In genomic region chr19:5707576-5708575, GRCh38 we compare ENCODE assay signal across 19 cellular contexts. TPM values are rescaled to one million over a fixed set of nuclear protein-coding genes. Genes with fewer than 3 reads are reported as not detected.
DNase-seq lines count a peak whose midpoint lies in the region; ATAC-seq, FAIRE-seq and TF ChIP-seq lines count a peak whose summit lies in the region.
"Had no signal": no experiment of that assay in that cellular context is flagged by ENCODE, and none has a peak within 500 bp of the region (broad histone marks: within the 10 kb centered on the region; RNA-seq: fewer than 3 reads in every experiment).

No MANE protein-coding gene starts in this region.

- no peaks in the 10 kb centered on the region for H3K9me3 Mint-ChIP-seq in activated T-helper 17 cell treated with anti-CD3 and anti-CD28 coated beads, Interleukin-2, amount 50 U/mL, for 72 hours
- H3K9me3 Mint-ChIP-seq: CD4-positive, CD25-positive, alpha-beta regulatory T cell had no signal

- H3K27me3 ChIP-seq in HepG2 (ENCODE audit: control insufficient read depth in 1 of 2, insufficient read depth in 2 of 2, low read length in 2 of 2) = no peaks in the 10 kb centered on the region

- CTCF ChIA-PET in HepG2 (lab: Yijun Ruan, JAX; ENCODE audit: low intra/inter-chr PET ratio, low total read pairs) = no interaction called here

- H3K4me1 ChIP-seq in HepG2 (ENCODE audit: insufficient read depth, low read length) = no peaks in the 10 kb centered on the region

- H2AFZ ChIP-seq in HepG2 (ENCODE audit: low read length) = no peak overlapping the region

- POLR2A ChIA-PET in HepG2 (lab: Yijun Ruan, JAX) = interaction anchor here (1.0 to 1.7 kb wide), 4 partner anchors 11 to 18 kb away, joined by 3 to 6 read pairs (median 4); partner anchors contain the start of genes CATSPERD, LONP1 and RPL36

- H3K9me3 ChIP-seq in HepG2 (ENCODE audit: low read length) = no peaks in the 10 kb centered on the region

- TF ChIP-seq RAD21 in HepG2 (CRISPR knock-in tag; IDR thresholded peaks at IDR 0.05) = no peak

- peaks cover 2% of the 10 kb centered on the region for H3K79me2 ChIP-seq in HepG2 (ENCODE audit: insufficient read depth, low read length)

- no peak overlapping the region for H3K4me2 ChIP-seq in HepG2 (ENCODE audit: low read depth, low read length)

- intact Hi-C loops in HepG2 (cut with micrococcal nuclease; ENCODE audit: unreplicated experiment) = no loop called here

- H3K4me1 Mint-ChIP-seq in activated T-helper 17 cell treated with anti-CD3 and anti-CD28 coated beads, Interleukin-2, amount 50 U/mL, for 72 hours = peaks cover 5% of the 10 kb centered on the region
- H3K4me1 Mint-ChIP-seq: H9 had no signal

- no peak overlapping the region for H3K27ac ChIP-seq in HepG2 (ENCODE audit: extremely low read length, insufficient read depth, low read length)

- no TSS peak for BruUV-seq in HepG2 (replicated peaks; lab: Mats Ljungman, UMichigan)

- H3K36me3 Mint-ChIP-seq in activated T-helper 17 cell treated with anti-CD3 and anti-CD28 coated beads, Interleukin-2, amount 50 U/mL, for 72 hours (ENCODE audit: low read depth) = peaks cover 98% of the 10 kb centered on the region

- peak; percentile 37 for TF ChIP-seq POLR2A in GM12892 (IDR thresholded peaks at IDR 0.05; ENCODE audit: low read depth, low read length)
- peak in 1 of 2 experiments; percentile 25; a peak in 1 of 4 replicates for TF ChIP-seq POLR2A in HepG2 (IDR thresholded peaks at IDR 0.05; ENCODE audit: insufficient read depth in 1 of 2, low read depth in 2 of 2, low read length in 2 of 2)

- TF ChIP-seq EP300 in HepG2 (IDR thresholded peaks at IDR 0.05; ENCODE audit: low read depth in 2 of 2, low read length in 2 of 2) (no peak), HepG2 (CRISPR knock-in tag; IDR thresholded peaks at IDR 0.05; ENCODE audit: borderline replicate concordance) (no peak)

- H3K9ac ChIP-seq in HepG2 (ENCODE audit: insufficient read depth, low read depth, low read length) = no peak overlapping the region

- H3K27me3 Mint-ChIP-seq in activated T-helper 17 cell treated with anti-CD3 and anti-CD28 coated beads, Interleukin-2, amount 50 U/mL, for 72 hours = no peaks in the 10 kb centered on the region
- H3K27me3 Mint-ChIP-seq: CD4-positive, CD25-positive, alpha-beta regulatory T cell had no signal

- H3K4me3 ChIP-seq in HepG2 (replicated peaks in 1 of 3; ENCODE audit: insufficient read depth in 1 of 3, low read depth in 2 of 3, low read length in 3 of 3) = no peak overlapping the region

- TF ChIP-seq CTCF in HepG2 (CRISPR knock-in tag; IDR thresholded peaks at IDR 0.05) = no peak

- H3K4me3 Mint-ChIP-seq in activated T-helper 17 cell treated with anti-CD3 and anti-CD28 coated beads, Interleukin-2, amount 50 U/mL, for 72 hours = no peak overlapping the region
- H3K4me3 Mint-ChIP-seq: CD4-positive, CD25-positive, alpha-beta regulatory T cell; H9 had no signal

- no peak overlapping the region for H3K27ac Mint-ChIP-seq in activated T-helper 17 cell treated with anti-CD3 and anti-CD28 coated beads, Interleukin-2, amount 50 U/mL, for 72 hours
- H3K27ac Mint-ChIP-seq: H9 had no signal

- ATAC-seq in activated T-helper 17 cell treated with anti-CD3 and anti-CD28 coated beads, Interleukin-2, amount 50 U/mL, for 72 hours (replicated peaks) = peak; percentile 28
- no peak; the same call in 1 of the 3 replicates for ATAC-seq in HepG2
- ATAC-seq in HG03354 (IDR thresholded peaks at IDR 0.05; ENCODE audit: poor library complexity, severe bottlenecking, unreplicated experiment) = no peak
- ATAC-seq in HG03521 (IDR thresholded peaks at IDR 0.05; ENCODE audit: unreplicated experiment) = no peak
- ATAC-seq: PC-3 had no signal

- no peak for FAIRE-seq in GM12892 (lab: Jason Lieb, UNC)
- FAIRE-seq in HepG2 (lab: Jason Lieb, UNC) = no peak
- FAIRE-seq: HTR-8/SVneo had no signal

- WGBS in HepG2 (ENCODE audit: low lambda C conversion rate) = 98% methylated on average over 9 of the region's 37 CpGs

- peak; percentile 13 for DNase-seq in AG08396 (ENCODE audit: low spot score)
- no peak for DNase-seq in GM12892 (ENCODE audit: insufficient read length)
- DNase-seq in HepG2 (ENCODE audit: low spot score) = no peak
- no peak for DNase-seq in NCI-H524 treated with DMSO at 0.1 percent for 48 hours (lab: John Stamatoyannopoulos, UW)
- DNase-seq in foreskin melanocyte = no peak
- DNase-seq: Calu3; CD4-positive, CD25-positive, alpha-beta regulatory T cell; DMS79; H9; NCI-H1092; NCI-H748 treated with DMSO at 0.1 percent for 48 hours; PC-3 had no signal

- no peaks in the 10 kb centered on the region for H4K20me1 ChIP-seq in HepG2 (ENCODE audit: insufficient read depth, low read length)

- H3K36me3 ChIP-seq in HepG2 (replicated peaks in 1 of 2; ENCODE audit: control insufficient read depth in 1 of 2, insufficient read depth in 2 of 2, low read length in 2 of 2) = peaks cover 45 to 82% of the 10 kb centered on the region in 2 experiments

- in situ Hi-C loops in HepG2 (cut with HindIII; ENCODE audit: extremely low pct_ligation_motif_present, low pct_unique_long_range_greater_than_20kb) = no loop called here

RNA-seq across cellular contexts. Expression of gene LONP1, which starts 12.1 kb away (rescaled TPM):
- 45.9 TPM for polyA plus RNA-seq in GM12892 (2012; ENCODE audit: missing spikeins)
- 100 to 1,000 TPM; 291 to 376 TPM for total RNA-seq in activated T-helper 17 cell treated with anti-CD3 and anti-CD28 coated beads, Interleukin-2, amount 50 U/mL, for 72 hours
- total RNA-seq in HepG2 (2016; rRNA removed; fragmentation: Illumina TruSeq; extraction: Trizol) = 50.4 and 76.8 TPM in 2 replicates
- 12.1 and 15.6 TPM in 2 replicates for total RNA-seq in HepG2 (2016; cell fraction: cytosol; rRNA removed; fragmentation: Illumina TruSeq; extraction: Trizol; ENCODE audit: low read depth)
- 41.9 and 83.8 TPM in 2 replicates for total RNA-seq in HepG2 (2016; cell fraction: insoluble cytoplasmic fraction; rRNA removed; fragmentation: Illumina TruSeq; extraction: Trizol)
- total RNA-seq in HepG2 (2016; cell fraction: membrane; rRNA removed; fragmentation: Illumina TruSeq; extraction: Trizol) = 26.9 and 27.9 TPM in 2 replicates
- total RNA-seq in HepG2 (2016; cell fraction: nucleus; rRNA removed; fragmentation: Illumina TruSeq; extraction: Trizol) = 53.2 and 60.3 TPM in 2 replicates
- polyA plus RNA-seq in HepG2 (2011; rRNA removed) = 59.5 and 69.0 TPM in 2 replicates
- 54.0 and 91.2 TPM in 2 replicates for polyA plus RNA-seq in HepG2 (2011; cell fraction: cytosol; rRNA removed)
- 270 and 346 TPM in 2 replicates for polyA plus RNA-seq in HepG2 (2011; cell fraction: nucleus; rRNA removed)
- polyA plus RNA-seq in HepG2 (2012) = 49.0 and 62.8 TPM in 2 replicates
- polyA plus RNA-seq in HepG2 (2016; cell fraction: cytosol; fragmentation: Illumina TruSeq; extraction: Trizol; ENCODE audit: low read depth) = 7.4 and 9.2 TPM in 2 replicates
- 49.9 and 60.1 TPM in 2 replicates for polyA plus RNA-seq in HepG2 (2016; cell fraction: insoluble cytoplasmic fraction; fragmentation: Illumina TruSeq; extraction: Trizol; ENCODE audit: low read depth)
- 15.7 and 17.9 TPM in 2 replicates for polyA plus RNA-seq in HepG2 (2016; cell fraction: membrane; fragmentation: Illumina TruSeq; extraction: Trizol; ENCODE audit: low read depth)
- polyA plus RNA-seq in HepG2 (2016; cell fraction: nucleus; fragmentation: Illumina TruSeq; extraction: Trizol; ENCODE audit: insufficient read depth, low read depth) = 120 and 130 TPM in 2 replicates
- 65.4 and 106 TPM in 2 replicates for polyA minus RNA-seq in HepG2 (2011; rRNA and poly(A)+ RNA removed; ENCODE audit: low replicate concordance)
- polyA minus RNA-seq in HepG2 (2011; cell fraction: cytosol; rRNA and poly(A)+ RNA removed) = 42.1 and 48.3 TPM in 2 replicates
- polyA minus RNA-seq in HepG2 (2011; cell fraction: nucleus; rRNA and poly(A)+ RNA removed) = 44.8 and 51.0 TPM in 2 replicates

RNA-seq across cellular contexts. Expression of gene CATSPERD, which starts 12.6 kb away (rescaled TPM):
- polyA plus RNA-seq in GM12892 (2012; ENCODE audit: missing spikeins) = not detected
- total RNA-seq in activated T-helper 17 cell treated with anti-CD3 and anti-CD28 coated beads, Interleukin-2, amount 50 U/mL, for 72 hours = not detected
- total RNA-seq in HepG2 (2016; rRNA removed; fragmentation: Illumina TruSeq; extraction: Trizol) = not detected in 2 replicates
- total RNA-seq in HepG2 (2016; cell fraction: cytosol; rRNA removed; fragmentation: Illumina TruSeq; extraction: Trizol; ENCODE audit: low read depth) = not detected in 2 replicates
- total RNA-seq in HepG2 (2016; cell fraction: insoluble cytoplasmic fraction; rRNA removed; fragmentation: Illumina TruSeq; extraction: Trizol) = not detected in 2 replicates
- total RNA-seq in HepG2 (2016; cell fraction: membrane; rRNA removed; fragmentation: Illumina TruSeq; extraction: Trizol) = 0.09 TPM in 1 of 2 replicates, not detected in the other
- not detected in 2 replicates for total RNA-seq in HepG2 (2016; cell fraction: nucleus; rRNA removed; fragmentation: Illumina TruSeq; extraction: Trizol)
- 0.04 TPM in 1 of 2 replicates, not detected in the other for polyA plus RNA-seq in HepG2 (2011; rRNA removed)
- 0.04 TPM in 1 of 2 replicates, not detected in the other for polyA plus RNA-seq in HepG2 (2011; cell fraction: cytosol; rRNA removed)
- polyA plus RNA-seq in HepG2 (2011; cell fraction: nucleus; rRNA removed) = 0.09 TPM in 1 of 2 replicates, not detected in the other
- polyA plus RNA-seq in HepG2 (2012) = not detected in 2 replicates
- polyA plus RNA-seq in HepG2 (2016; cell fraction: cytosol; fragmentation: Illumina TruSeq; extraction: Trizol; ENCODE audit: low read depth) = not detected in 2 replicates
- polyA plus RNA-seq in HepG2 (2016; cell fraction: insoluble cytoplasmic fraction; fragmentation: Illumina TruSeq; extraction: Trizol; ENCODE audit: low read depth) = not detected in 2 replicates
- not detected in 2 replicates for polyA plus RNA-seq in HepG2 (2016; cell fraction: membrane; fragmentation: Illumina TruSeq; extraction: Trizol; ENCODE audit: low read depth)
- not detected in 2 replicates for polyA plus RNA-seq in HepG2 (2016; cell fraction: nucleus; fragmentation: Illumina TruSeq; extraction: Trizol; ENCODE audit: insufficient read depth, low read depth)
- 0.09 TPM in 1 of 2 replicates, not detected in the other for polyA minus RNA-seq in HepG2 (2011; rRNA and poly(A)+ RNA removed; ENCODE audit: low replicate concordance)
- polyA minus RNA-seq in HepG2 (2011; cell fraction: cytosol; rRNA and poly(A)+ RNA removed) = not detected in 2 replicates
- not detected in 2 replicates for polyA minus RNA-seq in HepG2 (2011; cell fraction: nucleus; rRNA and poly(A)+ RNA removed)
- total RNA-seq: Calu3; CD4-positive, CD25-positive, alpha-beta regulatory T cell; G401; H9; M059J; PC-3; SK-MEL-5 had no signal

RNA-seq across cellular contexts. Expression of gene RPL36, which starts 17.8 kb away (rescaled TPM):
- polyA plus RNA-seq in GM12892 (2012; ENCODE audit: missing spikeins) = 2,487 TPM
- 1,000 to 10,000 TPM in 1 of 2 donors, 100 to 1,000 TPM in 1; 860 to 1,029 TPM for total RNA-seq in activated T-helper 17 cell treated with anti-CD3 and anti-CD28 coated beads, Interleukin-2, amount 50 U/mL, for 72 hours
- total RNA-seq in HepG2 (2016; rRNA removed; fragmentation: Illumina TruSeq; extraction: Trizol) = 706 and 763 TPM in 2 replicates
- total RNA-seq in HepG2 (2016; cell fraction: cytosol; rRNA removed; fragmentation: Illumina TruSeq; extraction: Trizol; ENCODE audit: low read depth) = 1,266 and 1,322 TPM in 2 replicates
- total RNA-seq in HepG2 (2016; cell fraction: insoluble cytoplasmic fraction; rRNA removed; fragmentation: Illumina TruSeq; extraction: Trizol) = 739 and 797 TPM in 2 replicates
- 1,622 and 1,758 TPM in 2 replicates for total RNA-seq in HepG2 (2016; cell fraction: membrane; rRNA removed; fragmentation: Illumina TruSeq; extraction: Trizol)
- total RNA-seq in HepG2 (2016; cell fraction: nucleus; rRNA removed; fragmentation: Illumina TruSeq; extraction: Trizol) = 259 and 275 TPM in 2 replicates
- 740 and 962 TPM in 2 replicates for polyA plus RNA-seq in HepG2 (2011; rRNA removed)
- polyA plus RNA-seq in HepG2 (2011; cell fraction: cytosol; rRNA removed) = 548 and 718 TPM in 2 replicates
- 184 and 190 TPM in 2 replicates for polyA plus RNA-seq in HepG2 (2011; cell fraction: nucleus; rRNA removed)
- 1,022 and 1,044 TPM in 2 replicates for polyA plus RNA-seq in HepG2 (2012)
- 1,678 and 1,761 TPM in 2 replicates for polyA plus RNA-seq in HepG2 (2016; cell fraction: cytosol; fragmentation: Illumina TruSeq; extraction: Trizol; ENCODE audit: low read depth)
- polyA plus RNA-seq in HepG2 (2016; cell fraction: insoluble cytoplasmic fraction; fragmentation: Illumina TruSeq; extraction: Trizol; ENCODE audit: low read depth) = 756 and 780 TPM in 2 replicates
- polyA plus RNA-seq in HepG2 (2016; cell fraction: membrane; fragmentation: Illumina TruSeq; extraction: Trizol; ENCODE audit: low read depth) = 1,750 and 1,946 TPM in 2 replicates
- polyA plus RNA-seq in HepG2 (2016; cell fraction: nucleus; fragmentation: Illumina TruSeq; extraction: Trizol; ENCODE audit: insufficient read depth, low read depth) = 539 and 605 TPM in 2 replicates
- polyA minus RNA-seq in HepG2 (2011; rRNA and poly(A)+ RNA removed; ENCODE audit: low replicate concordance) = 163 and 316 TPM in 2 replicates
- 334 and 359 TPM in 2 replicates for polyA minus RNA-seq in HepG2 (2011; cell fraction: cytosol; rRNA and poly(A)+ RNA removed)
- polyA minus RNA-seq in HepG2 (2011; cell fraction: nucleus; rRNA and poly(A)+ RNA removed) = 64.5 and 86.4 TPM in 2 replicates

RNA-seq across cellular contexts. Expression of gene HSD11B1L, which starts 27.0 kb away (rescaled TPM):
- polyA plus RNA-seq in GM12892 (2012; ENCODE audit: missing spikeins) = 2.0 TPM
- 1 to 10 TPM; 2.3 to 5.3 TPM for total RNA-seq in activated T-helper 17 cell treated with anti-CD3 and anti-CD28 coated beads, Interleukin-2, amount 50 U/mL, for 72 hours
- 2.8 TPM in 2 replicates for total RNA-seq in HepG2 (2016; rRNA removed; fragmentation: Illumina TruSeq; extraction: Trizol)
- 2.6 and 3.3 TPM in 2 replicates for total RNA-seq in HepG2 (2016; cell fraction: cytosol; rRNA removed; fragmentation: Illumina TruSeq; extraction: Trizol; ENCODE audit: low read depth)
- 1.6 and 2.1 TPM in 2 replicates for total RNA-seq in HepG2 (2016; cell fraction: insoluble cytoplasmic fraction; rRNA removed; fragmentation: Illumina TruSeq; extraction: Trizol)
- total RNA-seq in HepG2 (2016; cell fraction: membrane; rRNA removed; fragmentation: Illumina TruSeq; extraction: Trizol) = 3.9 and 5.5 TPM in 2 replicates
- total RNA-seq in HepG2 (2016; cell fraction: nucleus; rRNA removed; fragmentation: Illumina TruSeq; extraction: Trizol) = 0.81 and 0.94 TPM in 2 replicates
- 3.9 and 4.6 TPM in 2 replicates for polyA plus RNA-seq in HepG2 (2011; rRNA removed)
- 4.2 and 6.2 TPM in 2 replicates for polyA plus RNA-seq in HepG2 (2011; cell fraction: cytosol; rRNA removed)
- polyA plus RNA-seq in HepG2 (2011; cell fraction: nucleus; rRNA removed) = 6.3 and 7.3 TPM in 2 replicates
- 1.9 and 3.0 TPM in 2 replicates for polyA plus RNA-seq in HepG2 (2012)
- 3.6 and 4.2 TPM in 2 replicates for polyA plus RNA-seq in HepG2 (2016; cell fraction: cytosol; fragmentation: Illumina TruSeq; extraction: Trizol; ENCODE audit: low read depth)
- 2.5 and 3.3 TPM in 2 replicates for polyA plus RNA-seq in HepG2 (2016; cell fraction: insoluble cytoplasmic fraction; fragmentation: Illumina TruSeq; extraction: Trizol; ENCODE audit: low read depth)
- polyA plus RNA-seq in HepG2 (2016; cell fraction: membrane; fragmentation: Illumina TruSeq; extraction: Trizol; ENCODE audit: low read depth) = 3.3 and 3.5 TPM in 2 replicates
- 3.3 and 3.4 TPM in 2 replicates for polyA plus RNA-seq in HepG2 (2016; cell fraction: nucleus; fragmentation: Illumina TruSeq; extraction: Trizol; ENCODE audit: insufficient read depth, low read depth)
- 0.21 and 1.8 TPM in 2 replicates for polyA minus RNA-seq in HepG2 (2011; rRNA and poly(A)+ RNA removed; ENCODE audit: low replicate concordance)
- 1.1 and 3.1 TPM in 2 replicates for polyA minus RNA-seq in HepG2 (2011; cell fraction: cytosol; rRNA and poly(A)+ RNA removed)
- 0.52 and 1.1 TPM in 2 replicates for polyA minus RNA-seq in HepG2 (2011; cell fraction: nucleus; rRNA and poly(A)+ RNA removed)

RNA-seq across cellular contexts. Expression of gene MICOS13, which starts 27.6 kb away (rescaled TPM):
- polyA plus RNA-seq in GM12892 (2012; ENCODE audit: missing spikeins) = 37.6 TPM
- total RNA-seq in activated T-helper 17 cell treated with anti-CD3 and anti-CD28 coated beads, Interleukin-2, amount 50 U/mL, for 72 hours = 10 to 100 TPM; 29.5 to 38.7 TPM
- 35.4 and 37.9 TPM in 2 replicates for total RNA-seq in HepG2 (2016; rRNA removed; fragmentation: Illumina TruSeq; extraction: Trizol)
- 20.7 and 21.7 TPM in 2 replicates for total RNA-seq in HepG2 (2016; cell fraction: cytosol; rRNA removed; fragmentation: Illumina TruSeq; extraction: Trizol; ENCODE audit: low read depth)
- 38.9 and 39.8 TPM in 2 replicates for total RNA-seq in HepG2 (2016; cell fraction: insoluble cytoplasmic fraction; rRNA removed; fragmentation: Illumina TruSeq; extraction: Trizol)
- total RNA-seq in HepG2 (2016; cell fraction: membrane; rRNA removed; fragmentation: Illumina TruSeq; extraction: Trizol) = 22.9 and 26.0 TPM in 2 replicates
- total RNA-seq in HepG2 (2016; cell fraction: nucleus; rRNA removed; fragmentation: Illumina TruSeq; extraction: Trizol) = 18.4 and 19.8 TPM in 2 replicates
- polyA plus RNA-seq in HepG2 (2011; rRNA removed) = 28.8 and 40.0 TPM in 2 replicates
- polyA plus RNA-seq in HepG2 (2011; cell fraction: cytosol; rRNA removed) = 16.8 and 30.9 TPM in 2 replicates
- polyA plus RNA-seq in HepG2 (2011; cell fraction: nucleus; rRNA removed) = 13.2 and 15.1 TPM in 2 replicates
- 13.1 and 19.3 TPM in 2 replicates for polyA plus RNA-seq in HepG2 (2012)
- 20.6 and 24.5 TPM in 2 replicates for polyA plus RNA-seq in HepG2 (2016; cell fraction: cytosol; fragmentation: Illumina TruSeq; extraction: Trizol; ENCODE audit: low read depth)
- polyA plus RNA-seq in HepG2 (2016; cell fraction: insoluble cytoplasmic fraction; fragmentation: Illumina TruSeq; extraction: Trizol; ENCODE audit: low read depth) = 37.7 and 43.8 TPM in 2 replicates
- 19.5 and 22.0 TPM in 2 replicates for polyA plus RNA-seq in HepG2 (2016; cell fraction: membrane; fragmentation: Illumina TruSeq; extraction: Trizol; ENCODE audit: low read depth)
- 32.1 and 41.0 TPM in 2 replicates for polyA plus RNA-seq in HepG2 (2016; cell fraction: nucleus; fragmentation: Illumina TruSeq; extraction: Trizol; ENCODE audit: insufficient read depth, low read depth)
- polyA minus RNA-seq in HepG2 (2011; rRNA and poly(A)+ RNA removed; ENCODE audit: low replicate concordance) = 14.6 and 22.6 TPM in 2 replicates
- polyA minus RNA-seq in HepG2 (2011; cell fraction: cytosol; rRNA and poly(A)+ RNA removed) = 6.3 and 9.1 TPM in 2 replicates
- 6.0 and 7.5 TPM in 2 replicates for polyA minus RNA-seq in HepG2 (2011; cell fraction: nucleus; rRNA and poly(A)+ RNA removed)
